Comparison of ENCODE assay signal across 15 cellular contexts in the genomic region with DNA sequence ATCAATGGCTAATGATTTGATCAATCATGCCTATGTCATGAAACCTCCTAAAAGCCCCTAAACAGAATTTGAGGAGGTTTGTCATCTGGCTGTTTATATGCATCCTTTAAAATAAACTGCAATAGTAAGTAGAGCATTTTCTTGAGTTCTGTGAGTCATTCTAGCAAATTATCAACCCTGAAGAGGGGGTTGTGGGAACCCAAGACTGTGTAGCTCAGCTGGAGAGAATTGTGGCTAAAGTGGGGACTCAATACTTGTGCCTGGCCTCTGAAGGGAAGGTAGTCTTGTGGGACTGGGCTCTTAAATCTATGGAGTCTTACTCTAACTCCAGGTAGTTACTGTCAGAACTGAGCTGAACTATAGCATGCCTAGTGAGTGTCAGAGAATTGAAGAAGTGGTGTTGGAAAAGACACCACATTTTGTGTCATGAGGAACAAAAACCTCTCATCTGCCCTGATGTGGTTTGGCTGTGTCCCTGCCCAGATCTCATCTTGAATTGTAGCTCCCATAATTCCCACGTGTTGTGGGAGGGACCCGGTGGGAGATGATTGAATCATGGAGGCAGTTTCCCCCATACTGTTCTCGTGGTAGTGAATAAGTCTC.
DNase-seq lines count a peak whose midpoint lies in the region; ATAC-seq, FAIRE-seq and TF ChIP-seq lines count a peak whose summit lies in the region.
"Had no signal": no experiment of that assay in that cellular context is flagged by ENCODE, and none has a peak within 500 bp of the region (broad histone marks: within the 10 kb centered on the region; RNA-seq: fewer than 3 reads in every experiment).

No MANE protein-coding gene starts in this region.

- BruUV-seq in GM12878 (replicated peaks; lab: Mats Ljungman, UMichigan) = no TSS peak

- no peak for FAIRE-seq in GM12878 (lab: Jason Lieb, UNC)

- POLR2A ChIA-PET in GM12878 (lab: Charles Lee) = no interaction called here
- POLR2A ChIA-PET in CD4-positive, alpha-beta memory T cell (lab: Charles Lee; ENCODE audit: partially characterized antibody) = no interaction called here

- H3K27me3 ChIP-seq in GM12878 (replicated peaks in 1 of 2; ENCODE audit: control insufficient read depth in 2 of 2, insufficient read depth in 2 of 2, low read length in 1 of 2) = no peaks in the 10 kb centered on the region
- H3K27me3 ChIP-seq in dorsolateral prefrontal cortex = peaks cover 0 to 5% (median 0%) of the 10 kb centered on the region in 45 donors
- H3K27me3 ChIP-seq in CD4-positive, alpha-beta memory T cell (ENCODE audit: insufficient read depth, low read length) = no peaks in the 10 kb centered on the region

- intact Hi-C loops in GM12878 (cut with micrococcal nuclease; ENCODE audit: unreplicated experiment) (no loop called here), dorsolateral prefrontal cortex (cut with DNase I) (no loop called here)
- intact Hi-C loops in CD4-positive, alpha-beta memory T cell (cut with micrococcal nuclease) = no loop called here

- H3K4me3 ChIP-seq in GM12878 = no peak overlapping the region
- H3K4me3 ChIP-seq in dorsolateral prefrontal cortex = no peak overlapping the region
- no peak overlapping the region for H3K4me3 ChIP-seq in CD4-positive, alpha-beta memory T cell (ENCODE audit: low read length in 2 of 2)
- H3K4me3 ChIP-seq: GM23248 had no signal

- CTCF ChIA-PET in GM12878 (lab: Yijun Ruan, JAX) = no interaction called here
- CTCF ChIA-PET in CD4-positive, alpha-beta memory T cell (lab: Charles Lee; ENCODE audit: partially characterized antibody) = no interaction called here

- H2AFZ ChIP-seq in GM12878 (ENCODE audit: control insufficient read depth, low read depth, low read length) = no peak overlapping the region
- H2AFZ ChIP-seq: GM23248 had no signal

- no peaks in the 10 kb centered on the region for H3K4me1 Mint-ChIP-seq in CD4-positive, alpha-beta memory T cell

- ATAC-seq in GM18508 (IDR thresholded peaks at IDR 0.05; ENCODE audit: insufficient read depth, unreplicated experiment) (peak; percentile 75), GM19467 (IDR thresholded peaks at IDR 0.05; ENCODE audit: unreplicated experiment) (peak; percentile 39), HG03342 (IDR thresholded peaks at IDR 0.05; ENCODE audit: unreplicated experiment) (peak; percentile 48), GM12878 (peak; percentile 48)

- H3K4me3 Mint-ChIP-seq in CD4-positive, alpha-beta memory T cell = no peak overlapping the region

- TF ChIP-seq RAD21 in GM12878 (IDR thresholded peaks at IDR 0.05; ENCODE audit: insufficient read depth, low read depth, low read length) = no peak

- no peaks in the 10 kb centered on the region for H3K36me3 ChIP-seq in GM12878 (ENCODE audit: control insufficient read depth in 2 of 2, insufficient read depth in 2 of 2, low read length in 1 of 2)
- H3K36me3 ChIP-seq in CD4-positive, alpha-beta memory T cell (ENCODE audit: insufficient read depth, low read length) = no peaks in the 10 kb centered on the region

- H3K4me1 ChIP-seq in GM12878 (ENCODE audit: control insufficient read depth, insufficient read depth, low read length) = no peaks in the 10 kb centered on the region
- H3K4me1 ChIP-seq in CD4-positive, alpha-beta memory T cell (ENCODE audit: insufficient read depth, low read length) = no peaks in the 10 kb centered on the region

- no peak overlapping the region for H3K27ac Mint-ChIP-seq in CD4-positive, alpha-beta memory T cell

- no peak for TF ChIP-seq POLR2A in GM12878 (IDR thresholded peaks at IDR 0.05; ENCODE audit: low read depth, low read length)

- in situ Hi-C loops in GM12878 (cut with MboI) = no loop called here

- H3K36me3 Mint-ChIP-seq in CD4-positive, alpha-beta memory T cell = no peaks in the 10 kb centered on the region

- no peaks in the 10 kb centered on the region for H3K79me2 ChIP-seq in GM12878 (ENCODE audit: control insufficient read depth, insufficient read depth, low read length)

- H3K9me3 Mint-ChIP-seq in CD4-positive, alpha-beta memory T cell = peaks cover 1 to 14% (median 7%) of the 10 kb centered on the region in 8 donors

- RAD21 ChIA-PET in GM12878 (lab: Charles Lee; ENCODE audit: unreplicated experiment) = no interaction called here

- TF ChIP-seq EP300 in GM12878 (IDR thresholded peaks at IDR 0.05; ENCODE audit: borderline replicate concordance in 1 of 2, control insufficient read depth in 1 of 2, low read depth in 2 of 2, low read length in 2 of 2) = no peak

- TF ChIP-seq CTCF in GM12878 (IDR thresholded peaks at IDR 0.05 in 2 of 3, conservative IDR thresholded peaks at IDR 0.05 in 1 of 3; ENCODE audit: control insufficient read depth in 2 of 3, extremely low read depth in 1 of 3, insufficient read depth in 1 of 3, low read depth in 3 of 3, low read length in 3 of 3) = no peak
- no peak for TF ChIP-seq CTCF in dorsolateral prefrontal cortex (IDR thresholded peaks at IDR 0.05 in 54 of 56, conservative IDR thresholded peaks at IDR 0.05 in 2 of 56; ENCODE audit: low read depth in 1 of 56, partially characterized antibody in 56 of 56)

- H3K4me2 ChIP-seq in GM12878 (ENCODE audit: control insufficient read depth, insufficient read depth) = no peak overlapping the region

- SMC1A ChIA-PET in GM12878 (lab: Charles Lee; ENCODE audit: uncharacterized antibody, unreplicated experiment) = no interaction called here

- DNase-seq in GM12878 (ENCODE audit: low read depth, low spot score) (no peak), SK-N-DZ (ENCODE audit: low spot score) (no peak), CD1c-positive myeloid dendritic cell (ENCODE audit: extremely low spot score) (no peak), dorsolateral prefrontal cortex (no peak)
- DNase-seq in CD4-positive, alpha-beta memory T cell = no peak
- DNase-seq: 8988T, DMS53, GM23248, NCI-H446, NCI-H82, SIG-M5 had no signal

- H3K9me3 ChIP-seq in GM12878 (replicated peaks; ENCODE audit: control insufficient read depth, insufficient read depth, low read length) = no peaks in the 10 kb centered on the region
- H3K9me3 ChIP-seq in CD4-positive, alpha-beta memory T cell (ENCODE audit: control insufficient read depth in 1 of 2, low read length in 2 of 2) = no peaks in the 10 kb centered on the region

- H4K20me1 ChIP-seq in GM12878 (ENCODE audit: control insufficient read depth, insufficient read depth) = no peaks in the 10 kb centered on the region

- H3K27me3 Mint-ChIP-seq in CD4-positive, alpha-beta memory T cell = no peaks in the 10 kb centered on the region

- H3K9ac ChIP-seq in GM12878 (ENCODE audit: control insufficient read depth, insufficient read depth, low read length) = no peak overlapping the region
- H3K9ac ChIP-seq: GM23248 had no signal

- WGBS in GM12878 (ENCODE audit: insufficient coverage, insufficient replicate concordance, low lambda C conversion rate, missing lambda C conversion rate) = 9% methylated on average over 3 of the region's 3 CpGs

- no peak overlapping the region for H3K27ac ChIP-seq in GM12878 (ENCODE audit: control insufficient read depth, insufficient read depth)
- H3K27ac ChIP-seq in dorsolateral prefrontal cortex = no peak overlapping the region
- H3K27ac ChIP-seq in CD4-positive, alpha-beta memory T cell (ENCODE audit: low read depth, low read length) = no peak overlapping the region
- H3K27ac ChIP-seq: C4-2B, GM23248 had no signal

TF ChIP-seq in GM12878, 131 proteins besides CTCF, POLR2A, EP300 and RAD21:
- TF ChIP-seq BHLHE40 (IDR thresholded peaks at IDR 0.05; ENCODE audit: borderline replicate concordance in 1 of 2, low read depth in 2 of 2, low read length in 1 of 2) (no peak), PML (IDR thresholded peaks at IDR 0.05; ENCODE audit: low read length) (no peak), SIX5 (IDR thresholded peaks at IDR 0.05; ENCODE audit: low read depth, low read length, severe bottlenecking) (no peak), SPI1 (IDR thresholded peaks at IDR 0.05; ENCODE audit: borderline replicate concordance, insufficient read depth, low read depth, low read length) (0 out of 2 replicates have a peak, but pooled peaks have one; percentile 8)
- TF ChIP-seq, protein P1, sequence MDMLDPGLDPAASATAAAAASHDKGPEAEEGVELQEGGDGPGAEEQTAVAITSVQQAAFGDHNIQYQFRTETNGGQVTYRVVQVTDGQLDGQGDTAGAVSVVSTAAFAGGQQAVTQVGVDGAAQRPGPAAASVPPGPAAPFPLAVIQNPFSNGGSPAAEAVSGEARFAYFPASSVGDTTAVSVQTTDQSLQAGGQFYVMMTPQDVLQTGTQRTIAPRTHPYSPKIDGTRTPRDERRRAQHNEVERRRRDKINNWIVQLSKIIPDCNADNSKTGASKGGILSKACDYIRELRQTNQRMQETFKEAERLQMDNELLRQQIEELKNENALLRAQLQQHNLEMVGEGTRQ (IDR thresholded peaks at IDR 0.05; ENCODE audit: borderline replicate concordance, low read depth, low read length) = no peak
- TF ChIP-seq, protein P2, sequence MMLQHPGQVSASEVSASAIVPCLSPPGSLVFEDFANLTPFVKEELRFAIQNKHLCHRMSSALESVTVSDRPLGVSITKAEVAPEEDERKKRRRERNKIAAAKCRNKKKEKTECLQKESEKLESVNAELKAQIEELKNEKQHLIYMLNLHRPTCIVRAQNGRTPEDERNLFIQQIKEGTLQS (IDR thresholded peaks at IDR 0.05; ENCODE audit: borderline replicate concordance, extremely low read depth, low read depth, low read length) = no peak
